ENCODE assay signal across 18 cellular contexts in the genomic region with DNA sequence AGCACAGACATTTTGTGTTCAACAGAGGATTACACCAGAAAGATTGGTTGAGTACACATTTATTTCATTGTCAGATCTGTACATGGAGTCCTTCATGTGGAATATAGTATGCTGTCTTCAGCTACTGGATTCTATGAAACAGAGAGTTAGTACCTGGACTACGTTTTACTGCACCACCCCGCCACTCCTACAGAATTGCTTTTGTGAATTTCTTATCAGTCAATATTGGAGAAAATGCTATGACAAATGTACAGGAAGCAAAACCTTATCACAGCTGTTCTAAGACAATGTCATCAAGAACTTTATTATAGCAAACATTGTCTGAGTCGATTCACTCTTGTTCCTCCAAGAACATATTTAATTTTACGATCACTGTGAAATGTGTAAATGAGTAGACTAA.
A peak's percentile ranks its signal among the peaks of the same experiment; 100 is the strongest.
DNase-seq lines count a peak whose midpoint lies in the region; ATAC-seq and TF ChIP-seq lines count a peak whose summit lies in the region.
"Had no signal": no experiment of that assay in that cellular context is flagged by ENCODE, and none has a peak within 500 bp of the region (broad histone marks: within the 10 kb centered on the region; RNA-seq: fewer than 3 reads in every experiment).

No MANE protein-coding gene starts in this region.

- ATAC-seq in left colon (peak; percentile 89), right lobe of liver (no peak), omental fat pad (ENCODE audit: low FRiP score) (no peak)

- H3K4me2 ChIP-seq in neuronal stem cell (ENCODE audit: insufficient read depth, low read length, poor library complexity, severe bottlenecking) = no peak overlapping the region
- H3K4me2 ChIP-seq: BLaER1 had no signal

- H4K8ac ChIP-seq in neuronal stem cell (ENCODE audit: low read depth, low read length) = no peak overlapping the region

- intact Hi-C loops in left colon (cut with DNase I, micrococcal nuclease) (no loop called here), right lobe of liver (cut with DNase I) (no loop called here)

- no peaks in the 10 kb centered on the region for H3K9me3 ChIP-seq in neuronal stem cell (replicated peaks in 1 of 2; ENCODE audit: control insufficient read depth in 2 of 2, insufficient read depth in 1 of 2, low read depth in 1 of 2, low read length in 2 of 2)
- H3K9me3 ChIP-seq in right lobe of liver = no peaks in the 10 kb centered on the region
- H3K9me3 ChIP-seq: BE2C, BLaER1 had no signal

- no peaks in the 10 kb centered on the region for H3K36me3 ChIP-seq in neuronal stem cell (replicated peaks in 1 of 2; ENCODE audit: control insufficient read depth in 2 of 2, insufficient read depth in 2 of 2, low read length in 2 of 2)
- H3K36me3 ChIP-seq in right lobe of liver = no peaks in the 10 kb centered on the region
- H3K36me3 ChIP-seq: BE2C, BLaER1 had no signal

- no peak overlapping the region for H4K91ac ChIP-seq in neuronal stem cell (ENCODE audit: low read depth, low read length, poor library complexity)

- H2BK120ac ChIP-seq in neuronal stem cell (ENCODE audit: low read depth, low read length) = no peak overlapping the region

- peak in 1 of 2 donors; percentile 6 for DNase-seq in left colon
- no peak for DNase-seq in neuronal stem cell (ENCODE audit: low spot score)
- DNase-seq in right lobe of liver = no peak
- DNase-seq in omental fat pad (ENCODE audit: low spot score) = no peak
- no peak for DNase-seq in dedifferentiated amniotic fluid mesenchymal stem cell (ENCODE audit: extremely low spot score)
- DNase-seq: 8988T; ACHN; BE2C; C1 segment of cervical spinal cord; CD4-positive, CD25-positive, alpha-beta regulatory T cell; CD8-positive, alpha-beta memory T cell; COR-L47; DMS 273 treated with DMSO at 0.1 percent for 48 hours; DMS153; DMS53; DMS79; GF-D8 had no signal

- no peak overlapping the region for H2AK5ac ChIP-seq in neuronal stem cell (ENCODE audit: low read depth, low read length)

- no peak overlapping the region for H3K4ac ChIP-seq in neuronal stem cell (ENCODE audit: low read length)

- H3K27me3 ChIP-seq in neuronal stem cell (ENCODE audit: control insufficient read depth in 3 of 3, insufficient read depth in 3 of 3, low read depth in 1 of 3, low read length in 3 of 3) = no peaks in the 10 kb centered on the region
- H3K27me3 ChIP-seq in right lobe of liver = no peaks in the 10 kb centered on the region
- H3K27me3 ChIP-seq: BE2C, BLaER1 had no signal

- no peak overlapping the region for H2BK12ac ChIP-seq in neuronal stem cell (ENCODE audit: low read length)

- no CpG with 5 or more reads among the region's 4 CpGs for WGBS in neuronal stem cell (ENCODE audit: extremely low coverage in 2 of 2, insufficient read length in 2 of 2, insufficient replicate concordance in 1 of 2), 2 donors
- WGBS in right lobe of liver (ENCODE audit: insufficient coverage, low coverage, low lambda C conversion rate, missing lambda C conversion rate) = 62% methylated on average over 4 of the region's 4 CpGs

- TF ChIP-seq CTCF in right lobe of liver (IDR thresholded peaks at IDR 0.05) (no peak), omental fat pad (IDR thresholded peaks at IDR 0.05) (no peak)

- H2BK5ac ChIP-seq in neuronal stem cell (ENCODE audit: low read length) = no peak overlapping the region

- H3K18ac ChIP-seq in neuronal stem cell (ENCODE audit: low read length) = no peak overlapping the region

- H3K4me1 ChIP-seq in neuronal stem cell (ENCODE audit: control insufficient read depth in 2 of 2, insufficient read depth in 1 of 2, low read depth in 1 of 2, low read length in 2 of 2) = no peaks in the 10 kb centered on the region
- H3K4me1 ChIP-seq in right lobe of liver = no peaks in the 10 kb centered on the region
- H3K4me1 ChIP-seq: BE2C, BLaER1 had no signal

- H3K79me1 ChIP-seq in neuronal stem cell (ENCODE audit: low read depth, low read length) = no peaks in the 10 kb centered on the region

- H3K27ac ChIP-seq in neuronal stem cell (replicated peaks; ENCODE audit: low read length) (no peak overlapping the region), right lobe of liver (no peak overlapping the region)
- H3K27ac ChIP-seq: BLaER1 had no signal

- H3K4me3 ChIP-seq in neuronal stem cell (ENCODE audit: low read length in 2 of 2) = no peak overlapping the region
- H3K4me3 ChIP-seq in right lobe of liver = no peak overlapping the region
- H3K4me3 ChIP-seq: BLaER1 had no signal

- H2AFZ ChIP-seq in neuronal stem cell (ENCODE audit: low read length) = peak overlapping the region; percentile 53

- no peak overlapping the region for H2BK15ac ChIP-seq in neuronal stem cell (ENCODE audit: low read length)

- no peak for TF ChIP-seq POLR2A in right lobe of liver (IDR thresholded peaks at IDR 0.05)

- no peak overlapping the region for H3K23ac ChIP-seq in neuronal stem cell (ENCODE audit: low read depth, low read length, poor library complexity)

- H3K9ac ChIP-seq in neuronal stem cell (ENCODE audit: low read depth, low read length, poor library complexity) = no peak overlapping the region
- H3K9ac ChIP-seq: BLaER1 had no signal

- no peak overlapping the region for H3K14ac ChIP-seq in neuronal stem cell (ENCODE audit: low read length)
